9 cellular contexts compared by ENCODE assay signal in the genomic region with DNA sequence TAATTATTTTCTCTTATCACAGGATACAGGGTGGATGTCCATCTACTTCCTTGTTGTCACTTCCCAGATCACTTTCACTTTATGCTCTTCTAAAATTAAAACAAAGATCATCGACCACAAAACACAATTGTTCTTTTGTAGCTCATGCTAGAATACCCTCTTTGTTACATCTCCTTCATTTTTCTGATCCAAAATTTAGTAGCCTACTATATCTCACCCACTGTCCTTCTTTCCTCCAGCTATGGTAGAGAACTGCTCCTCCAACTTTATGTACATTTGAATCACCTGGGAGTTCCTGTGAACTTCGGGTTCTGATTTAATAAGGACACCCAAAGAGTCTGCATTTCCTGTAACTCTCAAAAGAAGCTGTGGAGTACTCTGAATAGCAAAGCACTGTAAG. TPM values are rescaled to one million over a fixed set of nuclear protein-coding genes. Genes with fewer than 3 reads are reported as not detected.
DNase-seq lines count a peak whose midpoint lies in the region; ATAC-seq and TF ChIP-seq lines count a peak whose summit lies in the region.
"Had no signal": no experiment of that assay in that cellular context is flagged by ENCODE, and none has a peak within 500 bp of the region (broad histone marks: within the 10 kb centered on the region; RNA-seq: fewer than 3 reads in every experiment).

No MANE protein-coding gene starts in this region.

- H3K4me1 ChIP-seq in tibial artery, result peaks cover 0 to 29% (median 0%) of the 10 kb centered on the region in 4 donors

- H3K27me3 Mint-ChIP-seq in activated naive CD4-positive, alpha-beta T cell treated with anti-CD3 and anti-CD28 coated beads, Interleukin-2, amount 10 ng/mL, durations not matched to agents 7 days and 5 days, result no peaks in the 10 kb centered on the region
- no peaks in the 10 kb centered on the region for H3K27me3 Mint-ChIP-seq in activated T-helper 1 cell treated with anti-CD3 and anti-CD28 coated beads, Interleukin-12 subunit alpha, Interleukin-12 subunit beta, Interleukin-2, Interleukin-4 antibody, amounts not matched to agents 30 ng/mL and 10 ng/mL and 1 ng/mL, durations not matched to agents 14 hours and 24 hours and 36 hours (ENCODE audit: insufficient read depth)

- no peak for DNase-seq in activated naive CD4-positive, alpha-beta T cell treated with anti-CD3 and anti-CD28 coated beads, Interleukin-2, amount 10 ng/mL, durations not matched to agents 7 days and 5 days
- DNase-seq in activated naive CD4-positive, alpha-beta T cell (lab: John Stamatoyannopoulos, UW), result no peak
- DNase-seq in activated T-helper 1 cell treated with anti-CD3 and anti-CD28 coated beads, Interleukin-12 subunit alpha, Interleukin-12 subunit beta, Interleukin-2, Interleukin-4 antibody, amounts not matched to agents 30 ng/mL and 10 ng/mL and 1 ng/mL, durations not matched to agents 14 hours and 24 hours and 36 hours (ENCODE audit: low spot score), result no peak
- DNase-seq in medulla oblongata (ENCODE audit: extremely low spot score) (peak; percentile 67), tibial artery (no peak), GM20000 (ENCODE audit: low spot score) (no peak)
- DNase-seq: NCI-H2029 treated with DMSO at 0.1 percent for 48 hours had no signal

- ATAC-seq in GM21528 (IDR thresholded peaks at IDR 0.05; ENCODE audit: low FRiP score, unreplicated experiment) (no peak), GM18505 (IDR thresholded peaks at IDR 0.05; ENCODE audit: unreplicated experiment) (no peak)

- peak overlapping the region in 1 of 2 donors; percentile 4 for H3K4me3 ChIP-seq in tibial artery

- TF ChIP-seq POLR2A in GM18505 (IDR thresholded peaks at IDR 0.05; ENCODE audit: borderline replicate concordance, extremely low read depth, insufficient read depth, insufficient read length), result no peak

- H3K9me3 ChIP-seq in tibial artery, result no peaks in the 10 kb centered on the region

- H3K36me3 ChIP-seq in tibial artery, result no peaks in the 10 kb centered on the region

- no peaks in the 10 kb centered on the region for H3K27me3 ChIP-seq in tibial artery

- CTCF ChIA-PET in activated naive CD4-positive, alpha-beta T cell treated with anti-CD3 and anti-CD28 coated beads, Interleukin-2, amount 10 ng/mL, durations not matched to agents 7 days and 5 days (lab: Charles Lee), result interaction anchor here (2.0 kb wide), 1 partner anchor 20 kb away, joined by 5 read pairs; no protein-coding TSS in a partner anchor

- TF ChIP-seq CTCF in tibial artery (IDR thresholded peaks at IDR 0.05) (no peak), GM20000 (IDR thresholded peaks at IDR 0.05; ENCODE audit: extremely low read depth, missing control alignments) (no peak)

- H3K27ac ChIP-seq in tibial artery, result peak overlapping the region; percentile 14 to 99

- intact Hi-C loops in activated T-helper 1 cell treated with anti-CD3 and anti-CD28 coated beads, Interleukin-12 subunit alpha, Interleukin-12 subunit beta, Interleukin-2, Interleukin-4 antibody, amounts not matched to agents 30 ng/mL and 10 ng/mL and 1 ng/mL, durations not matched to agents 14 hours and 24 hours and 36 hours (cut with micrococcal nuclease), result loop anchor here (5.0 to 10.0 kb wide), 3 partner anchors 105 to 650 kb away; partner anchors contain the start of genes ANKMY2 and BZW2
- intact Hi-C loops in tibial artery (cut with DNase I; ENCODE audit: low total_unique reads), result loop anchor here (10.0 kb wide), 1 partner anchor 322 kb away; no protein-coding TSS in a partner anchor

- peak overlapping the region; percentile 92 for H3K4me3 Mint-ChIP-seq in activated naive CD4-positive, alpha-beta T cell treated with anti-CD3 and anti-CD28 coated beads, Interleukin-2, amount 10 ng/mL, durations not matched to agents 7 days and 5 days
- H3K4me3 Mint-ChIP-seq in activated T-helper 1 cell treated with anti-CD3 and anti-CD28 coated beads, Interleukin-12 subunit alpha, Interleukin-12 subunit beta, Interleukin-2, Interleukin-4 antibody, amounts not matched to agents 30 ng/mL and 10 ng/mL and 1 ng/mL, durations not matched to agents 14 hours and 24 hours and 36 hours, result peak overlapping the region; percentile 78

- H3K9me3 Mint-ChIP-seq in activated naive CD4-positive, alpha-beta T cell treated with anti-CD3 and anti-CD28 coated beads, Interleukin-2, amount 10 ng/mL, durations not matched to agents 7 days and 5 days, result no peaks in the 10 kb centered on the region
- H3K9me3 Mint-ChIP-seq in activated T-helper 1 cell treated with anti-CD3 and anti-CD28 coated beads, Interleukin-12 subunit alpha, Interleukin-12 subunit beta, Interleukin-2, Interleukin-4 antibody, amounts not matched to agents 30 ng/mL and 10 ng/mL and 1 ng/mL, durations not matched to agents 14 hours and 24 hours and 36 hours, result peaks cover 13% of the 10 kb centered on the region

- peaks cover 24% of the 10 kb centered on the region for H3K4me1 Mint-ChIP-seq in activated naive CD4-positive, alpha-beta T cell treated with anti-CD3 and anti-CD28 coated beads, Interleukin-2, amount 10 ng/mL, durations not matched to agents 7 days and 5 days
- peaks cover 15% of the 10 kb centered on the region for H3K4me1 Mint-ChIP-seq in activated T-helper 1 cell treated with anti-CD3 and anti-CD28 coated beads, Interleukin-12 subunit alpha, Interleukin-12 subunit beta, Interleukin-2, Interleukin-4 antibody, amounts not matched to agents 30 ng/mL and 10 ng/mL and 1 ng/mL, durations not matched to agents 14 hours and 24 hours and 36 hours (ENCODE audit: low read depth)

- H3K36me3 Mint-ChIP-seq in activated naive CD4-positive, alpha-beta T cell treated with anti-CD3 and anti-CD28 coated beads, Interleukin-2, amount 10 ng/mL, durations not matched to agents 7 days and 5 days, result peaks cover 18% of the 10 kb centered on the region
- H3K36me3 Mint-ChIP-seq in activated T-helper 1 cell treated with anti-CD3 and anti-CD28 coated beads, Interleukin-12 subunit alpha, Interleukin-12 subunit beta, Interleukin-2, Interleukin-4 antibody, amounts not matched to agents 30 ng/mL and 10 ng/mL and 1 ng/mL, durations not matched to agents 14 hours and 24 hours and 36 hours (ENCODE audit: low read depth), result peaks cover 11% of the 10 kb centered on the region

- peak overlapping the region; percentile 97 for H3K27ac Mint-ChIP-seq in activated naive CD4-positive, alpha-beta T cell treated with anti-CD3 and anti-CD28 coated beads, Interleukin-2, amount 10 ng/mL, durations not matched to agents 7 days and 5 days
- H3K27ac Mint-ChIP-seq in activated T-helper 1 cell treated with anti-CD3 and anti-CD28 coated beads, Interleukin-12 subunit alpha, Interleukin-12 subunit beta, Interleukin-2, Interleukin-4 antibody, amounts not matched to agents 30 ng/mL and 10 ng/mL and 1 ng/mL, durations not matched to agents 14 hours and 24 hours and 36 hours, result no peak overlapping the region

RNA-seq across cellular contexts. Expression of gene AHR, which starts 1.2 kb away (rescaled TPM):
- total RNA-seq in activated T-helper 1 cell treated with anti-CD3 and anti-CD28 coated beads, Interleukin-12 subunit alpha, Interleukin-12 subunit beta, Interleukin-2, Interleukin-4 antibody, amounts not matched to agents 30 ng/mL and 10 ng/mL and 1 ng/mL, durations not matched to agents 14 hours and 24 hours and 36 hours, result 25.3 and 29.1 TPM in 2 replicates
